ENCODE assay signal across 1 cellular context in the genomic region with DNA sequence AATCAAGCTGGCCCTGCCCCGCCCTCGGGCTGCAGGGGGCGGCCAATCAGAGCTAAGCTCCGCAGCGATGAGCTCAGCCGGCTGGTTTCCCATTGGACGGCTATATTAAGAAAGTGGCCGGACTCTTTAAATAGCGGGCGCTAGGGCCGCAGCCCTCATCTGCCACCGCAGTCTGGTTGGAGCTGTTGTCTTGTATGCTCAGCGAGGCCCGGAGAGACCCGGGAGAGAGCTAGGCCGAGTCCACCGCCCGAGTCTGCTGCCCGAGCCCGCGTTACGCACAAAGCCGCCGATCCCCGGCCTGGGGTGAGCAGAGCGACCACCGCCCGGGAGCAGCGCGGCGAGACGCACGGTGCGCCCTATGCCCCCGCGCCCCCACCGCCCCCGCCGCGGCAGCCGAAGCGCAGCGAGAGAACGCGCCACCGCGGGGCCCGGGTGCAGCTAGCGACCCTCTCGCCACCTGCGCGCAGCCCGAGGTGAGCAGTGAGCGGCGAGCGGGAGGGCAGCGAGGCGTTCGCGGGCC.
TF ChIP-seq lines count a peak whose summit lies in the region.

A gene (plus strand): TSS at position 158 of the 520 bp plus-strand sequence. CDS start 392 bp downstream, outside the sequence.

TF ChIP-seq in HepG2, 621 proteins besides CTCF, POLR2A, EP300 and RAD21 (continued from another document and continues in another):
- TF ChIP-seq, protein P1, sequence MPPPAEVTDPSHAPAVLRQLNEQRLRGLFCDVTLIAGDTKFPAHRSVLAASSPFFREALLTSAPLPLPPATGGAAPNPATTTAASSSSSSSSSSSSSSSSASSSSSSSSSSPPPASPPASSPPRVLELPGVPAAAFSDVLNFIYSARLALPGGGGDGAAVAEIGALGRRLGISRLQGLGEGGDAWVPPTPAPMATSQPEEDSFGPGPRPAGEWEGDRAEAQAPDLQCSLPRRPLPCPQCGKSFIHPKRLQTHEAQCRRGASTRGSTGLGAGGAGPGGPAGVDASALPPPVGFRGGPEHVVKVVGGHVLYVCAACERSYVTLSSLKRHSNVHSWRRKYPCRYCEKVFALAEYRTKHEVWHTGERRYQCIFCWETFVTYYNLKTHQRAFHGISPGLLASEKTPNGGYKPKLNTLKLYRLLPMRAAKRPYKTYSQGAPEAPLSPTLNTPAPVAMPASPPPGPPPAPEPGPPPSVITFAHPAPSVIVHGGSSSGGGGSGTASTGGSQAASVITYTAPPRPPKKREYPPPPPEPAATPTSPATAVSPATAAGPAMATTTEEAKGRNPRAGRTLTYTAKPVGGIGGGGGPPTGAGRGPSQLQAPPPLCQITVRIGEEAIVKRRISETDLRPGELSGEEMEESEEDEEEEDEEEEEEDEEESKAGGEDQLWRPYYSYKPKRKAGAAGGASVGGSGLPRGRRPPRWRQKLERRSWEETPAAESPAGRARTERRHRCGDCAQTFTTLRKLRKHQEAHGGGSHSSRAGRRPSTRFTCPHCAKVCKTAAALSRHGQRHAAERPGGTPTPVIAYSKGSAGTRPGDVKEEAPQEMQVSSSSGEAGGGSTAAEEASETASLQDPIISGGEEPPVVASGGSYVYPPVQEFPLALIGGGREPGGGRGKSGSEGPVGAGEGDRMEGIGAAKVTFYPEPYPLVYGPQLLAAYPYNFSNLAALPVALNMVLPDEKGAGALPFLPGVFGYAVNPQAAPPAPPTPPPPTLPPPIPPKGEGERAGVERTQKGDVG (CRISPR knock-in tag; IDR thresholded peaks at IDR 0.05; ENCODE audit: borderline replicate concordance): no peak; the same call in 1 of the 2 replicates
- TF ChIP-seq TBX2 (CRISPR knock-in tag; IDR thresholded peaks at IDR 0.05; ENCODE audit: borderline replicate concordance): peak; percentile 68
- no peak; the same call in 1 of the 2 replicates for TF ChIP-seq SMC3 (IDR thresholded peaks at IDR 0.05; ENCODE audit: low read length)
- TF ChIP-seq, protein P2, sequence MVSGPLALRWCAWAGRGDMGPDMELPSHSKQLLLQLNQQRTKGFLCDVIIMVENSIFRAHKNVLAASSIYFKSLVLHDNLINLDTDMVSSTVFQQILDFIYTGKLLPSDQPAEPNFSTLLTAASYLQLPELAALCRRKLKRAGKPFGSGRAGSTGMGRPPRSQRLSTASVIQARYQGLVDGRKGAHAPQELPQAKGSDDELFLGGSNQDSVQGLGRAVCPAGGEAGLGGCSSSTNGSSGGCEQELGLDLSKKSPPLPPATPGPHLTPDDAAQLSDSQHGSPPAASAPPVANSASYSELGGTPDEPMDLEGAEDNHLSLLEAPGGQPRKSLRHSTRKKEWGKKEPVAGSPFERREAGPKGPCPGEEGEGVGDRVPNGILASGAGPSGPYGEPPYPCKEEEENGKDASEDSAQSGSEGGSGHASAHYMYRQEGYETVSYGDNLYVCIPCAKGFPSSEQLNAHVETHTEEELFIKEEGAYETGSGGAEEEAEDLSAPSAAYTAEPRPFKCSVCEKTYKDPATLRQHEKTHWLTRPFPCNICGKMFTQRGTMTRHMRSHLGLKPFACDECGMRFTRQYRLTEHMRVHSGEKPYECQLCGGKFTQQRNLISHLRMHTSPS (CRISPR knock-in tag; IDR thresholded peaks at IDR 0.05; ENCODE audit: low read depth): no peak; the same call in 1 of the 2 replicates
- TF ChIP-seq FOXP1 (IDR thresholded peaks at IDR 0.05): no peak
- TF ChIP-seq FOXP1 (CRISPR knock-in tag; IDR thresholded peaks at IDR 0.05): no peak
- TF ChIP-seq ATF7-NPFF (CRISPR knock-in tag; IDR thresholded peaks at IDR 0.05; ENCODE audit: low read depth): peak; percentile 97
- TF ChIP-seq, protein P3, sequence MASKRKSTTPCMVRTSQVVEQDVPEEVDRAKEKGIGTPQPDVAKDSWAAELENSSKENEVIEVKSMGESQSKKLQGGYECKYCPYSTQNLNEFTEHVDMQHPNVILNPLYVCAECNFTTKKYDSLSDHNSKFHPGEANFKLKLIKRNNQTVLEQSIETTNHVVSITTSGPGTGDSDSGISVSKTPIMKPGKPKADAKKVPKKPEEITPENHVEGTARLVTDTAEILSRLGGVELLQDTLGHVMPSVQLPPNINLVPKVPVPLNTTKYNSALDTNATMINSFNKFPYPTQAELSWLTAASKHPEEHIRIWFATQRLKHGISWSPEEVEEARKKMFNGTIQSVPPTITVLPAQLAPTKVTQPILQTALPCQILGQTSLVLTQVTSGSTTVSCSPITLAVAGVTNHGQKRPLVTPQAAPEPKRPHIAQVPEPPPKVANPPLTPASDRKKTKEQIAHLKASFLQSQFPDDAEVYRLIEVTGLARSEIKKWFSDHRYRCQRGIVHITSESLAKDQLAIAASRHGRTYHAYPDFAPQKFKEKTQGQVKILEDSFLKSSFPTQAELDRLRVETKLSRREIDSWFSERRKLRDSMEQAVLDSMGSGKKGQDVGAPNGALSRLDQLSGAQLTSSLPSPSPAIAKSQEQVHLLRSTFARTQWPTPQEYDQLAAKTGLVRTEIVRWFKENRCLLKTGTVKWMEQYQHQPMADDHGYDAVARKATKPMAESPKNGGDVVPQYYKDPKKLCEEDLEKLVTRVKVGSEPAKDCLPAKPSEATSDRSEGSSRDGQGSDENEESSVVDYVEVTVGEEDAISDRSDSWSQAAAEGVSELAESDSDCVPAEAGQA (IDR thresholded peaks at IDR 0.05; ENCODE audit: low read depth): no peak
- TF ChIP-seq, protein P3 (CRISPR knock-in tag; IDR thresholded peaks at IDR 0.05; ENCODE audit: borderline replicate concordance): peak; percentile 93
- peak; percentile 57; the same call in 1 of the 2 replicates for TF ChIP-seq ZNF3 (CRISPR knock-in tag; IDR thresholded peaks at IDR 0.05)
- TF ChIP-seq KLF6 (CRISPR knock-in tag; IDR thresholded peaks at IDR 0.05): peak; percentile 99
- 0 out of 2 replicates have a peak, but pooled peaks have one; percentile 20 for TF ChIP-seq HMG20A (CRISPR knock-in tag; IDR thresholded peaks at IDR 0.05; ENCODE audit: borderline replicate concordance)
- no peak for TF ChIP-seq RFX1 (IDR thresholded peaks at IDR 0.05)
- TF ChIP-seq CHD2 (IDR thresholded peaks at IDR 0.05; ENCODE audit: low read depth, low read length): peak; percentile 71; the same call in 1 of the 2 replicates
- TF ChIP-seq ZNF20 (CRISPR knock-in tag; IDR thresholded peaks at IDR 0.05): no peak; the same call in 1 of the 2 replicates
- TF ChIP-seq POGZ (CRISPR knock-in tag; IDR thresholded peaks at IDR 0.05): peak; percentile 67
- peak; percentile 69 for TF ChIP-seq NCOA2 (CRISPR knock-in tag; IDR thresholded peaks at IDR 0.05)
- TF ChIP-seq, protein P4, sequence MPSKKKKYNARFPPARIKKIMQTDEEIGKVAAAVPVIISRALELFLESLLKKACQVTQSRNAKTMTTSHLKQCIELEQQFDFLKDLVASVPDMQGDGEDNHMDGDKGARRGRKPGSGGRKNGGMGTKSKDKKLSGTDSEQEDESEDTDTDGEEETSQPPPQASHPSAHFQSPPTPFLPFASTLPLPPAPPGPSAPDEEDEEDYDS (CRISPR knock-in tag; IDR thresholded peaks at IDR 0.05): peak; percentile 100
- peak; percentile 95 for TF ChIP-seq GATA4 (IDR thresholded peaks at IDR 0.05; ENCODE audit: borderline replicate concordance, low read depth)
- TF ChIP-seq RBM39 (IDR thresholded peaks at IDR 0.05; ENCODE audit: low read depth, low read length, poor library complexity, severe bottlenecking): peak; percentile 91
- TF ChIP-seq ARNT2 (CRISPR knock-in tag; IDR thresholded peaks at IDR 0.05; ENCODE audit: low read depth): peak; percentile 97
- TF ChIP-seq, protein P5, sequence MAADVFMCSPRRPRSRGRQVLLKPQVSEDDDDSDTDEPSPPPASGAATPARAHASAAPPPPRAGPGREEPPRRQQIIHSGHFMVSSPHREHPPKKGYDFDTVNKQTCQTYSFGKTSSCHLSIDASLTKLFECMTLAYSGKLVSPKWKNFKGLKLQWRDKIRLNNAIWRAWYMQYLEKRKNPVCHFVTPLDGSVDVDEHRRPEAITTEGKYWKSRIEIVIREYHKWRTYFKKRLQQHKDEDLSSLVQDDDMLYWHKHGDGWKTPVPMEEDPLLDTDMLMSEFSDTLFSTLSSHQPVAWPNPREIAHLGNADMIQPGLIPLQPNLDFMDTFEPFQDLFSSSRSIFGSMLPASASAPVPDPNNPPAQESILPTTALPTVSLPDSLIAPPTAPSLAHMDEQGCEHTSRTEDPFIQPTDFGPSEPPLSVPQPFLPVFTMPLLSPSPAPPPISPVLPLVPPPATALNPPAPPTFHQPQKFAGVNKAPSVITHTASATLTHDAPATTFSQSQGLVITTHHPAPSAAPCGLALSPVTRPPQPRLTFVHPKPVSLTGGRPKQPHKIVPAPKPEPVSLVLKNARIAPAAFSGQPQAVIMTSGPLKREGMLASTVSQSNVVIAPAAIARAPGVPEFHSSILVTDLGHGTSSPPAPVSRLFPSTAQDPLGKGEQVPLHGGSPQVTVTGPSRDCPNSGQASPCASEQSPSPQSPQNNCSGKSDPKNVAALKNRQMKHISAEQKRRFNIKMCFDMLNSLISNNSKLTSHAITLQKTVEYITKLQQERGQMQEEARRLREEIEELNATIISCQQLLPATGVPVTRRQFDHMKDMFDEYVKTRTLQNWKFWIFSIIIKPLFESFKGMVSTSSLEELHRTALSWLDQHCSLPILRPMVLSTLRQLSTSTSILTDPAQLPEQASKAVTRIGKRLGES (CRISPR knock-in tag; IDR thresholded peaks at IDR 0.05; ENCODE audit: borderline replicate concordance): no peak; the same call in none of the 2 replicates
- TF ChIP-seq GPN1 (CRISPR knock-in tag; IDR thresholded peaks at IDR 0.05; ENCODE audit: borderline replicate concordance): no peak
- no peak for TF ChIP-seq PCBP2 (optimal IDR thresholded peaks at IDR 0.05; ENCODE audit: low read depth, low read length, poor library complexity, severe bottlenecking)
- TF ChIP-seq RARA (CRISPR knock-in tag; IDR thresholded peaks at IDR 0.05): peak; percentile 50
- TF ChIP-seq POLR2G (IDR thresholded peaks at IDR 0.05; ENCODE audit: low read depth, low read length): peak; percentile 100
- 0 out of 2 replicates have a peak, but pooled peaks have one; percentile 12 for TF ChIP-seq DNMT1 (CRISPR knock-in tag; IDR thresholded peaks at IDR 0.05)
- TF ChIP-seq, protein P6, sequence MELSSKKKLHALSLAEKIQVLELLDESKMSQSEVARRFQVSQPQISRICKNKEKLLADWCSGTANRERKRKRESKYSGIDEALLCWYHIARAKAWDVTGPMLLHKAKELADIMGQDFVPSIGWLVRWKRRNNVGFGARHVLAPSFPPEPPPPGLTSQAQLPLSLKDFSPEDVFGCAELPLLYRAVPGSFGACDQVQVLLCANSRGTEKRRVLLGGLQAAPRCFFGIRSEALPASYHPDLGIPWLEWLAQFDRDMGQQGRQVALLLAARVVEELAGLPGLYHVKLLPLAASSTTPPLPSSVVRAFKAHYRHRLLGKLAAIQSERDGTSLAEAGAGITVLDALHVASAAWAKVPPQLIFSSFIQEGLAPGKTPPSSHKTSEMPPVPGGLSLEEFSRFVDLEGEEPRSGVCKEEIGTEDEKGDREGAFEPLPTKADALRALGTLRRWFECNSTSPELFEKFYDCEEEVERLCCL (CRISPR knock-in tag; IDR thresholded peaks at IDR 0.05; ENCODE audit: borderline replicate concordance): peak; percentile 92; the same call in 1 of the 2 replicates
- TF ChIP-seq, protein P7, sequence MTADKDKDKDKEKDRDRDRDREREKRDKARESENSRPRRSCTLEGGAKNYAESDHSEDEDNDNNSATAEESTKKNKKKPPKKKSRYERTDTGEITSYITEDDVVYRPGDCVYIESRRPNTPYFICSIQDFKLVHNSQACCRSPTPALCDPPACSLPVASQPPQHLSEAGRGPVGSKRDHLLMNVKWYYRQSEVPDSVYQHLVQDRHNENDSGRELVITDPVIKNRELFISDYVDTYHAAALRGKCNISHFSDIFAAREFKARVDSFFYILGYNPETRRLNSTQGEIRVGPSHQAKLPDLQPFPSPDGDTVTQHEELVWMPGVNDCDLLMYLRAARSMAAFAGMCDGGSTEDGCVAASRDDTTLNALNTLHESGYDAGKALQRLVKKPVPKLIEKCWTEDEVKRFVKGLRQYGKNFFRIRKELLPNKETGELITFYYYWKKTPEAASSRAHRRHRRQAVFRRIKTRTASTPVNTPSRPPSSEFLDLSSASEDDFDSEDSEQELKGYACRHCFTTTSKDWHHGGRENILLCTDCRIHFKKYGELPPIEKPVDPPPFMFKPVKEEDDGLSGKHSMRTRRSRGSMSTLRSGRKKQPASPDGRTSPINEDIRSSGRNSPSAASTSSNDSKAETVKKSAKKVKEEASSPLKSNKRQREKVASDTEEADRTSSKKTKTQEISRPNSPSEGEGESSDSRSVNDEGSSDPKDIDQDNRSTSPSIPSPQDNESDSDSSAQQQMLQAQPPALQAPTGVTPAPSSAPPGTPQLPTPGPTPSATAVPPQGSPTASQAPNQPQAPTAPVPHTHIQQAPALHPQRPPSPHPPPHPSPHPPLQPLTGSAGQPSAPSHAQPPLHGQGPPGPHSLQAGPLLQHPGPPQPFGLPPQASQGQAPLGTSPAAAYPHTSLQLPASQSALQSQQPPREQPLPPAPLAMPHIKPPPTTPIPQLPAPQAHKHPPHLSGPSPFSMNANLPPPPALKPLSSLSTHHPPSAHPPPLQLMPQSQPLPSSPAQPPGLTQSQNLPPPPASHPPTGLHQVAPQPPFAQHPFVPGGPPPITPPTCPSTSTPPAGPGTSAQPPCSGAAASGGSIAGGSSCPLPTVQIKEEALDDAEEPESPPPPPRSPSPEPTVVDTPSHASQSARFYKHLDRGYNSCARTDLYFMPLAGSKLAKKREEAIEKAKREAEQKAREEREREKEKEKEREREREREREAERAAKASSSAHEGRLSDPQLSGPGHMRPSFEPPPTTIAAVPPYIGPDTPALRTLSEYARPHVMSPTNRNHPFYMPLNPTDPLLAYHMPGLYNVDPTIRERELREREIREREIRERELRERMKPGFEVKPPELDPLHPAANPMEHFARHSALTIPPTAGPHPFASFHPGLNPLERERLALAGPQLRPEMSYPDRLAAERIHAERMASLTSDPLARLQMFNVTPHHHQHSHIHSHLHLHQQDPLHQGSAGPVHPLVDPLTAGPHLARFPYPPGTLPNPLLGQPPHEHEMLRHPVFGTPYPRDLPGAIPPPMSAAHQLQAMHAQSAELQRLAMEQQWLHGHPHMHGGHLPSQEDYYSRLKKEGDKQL (CRISPR knock-in tag; IDR thresholded peaks at IDR 0.05; ENCODE audit: low read depth): peak; percentile 54
- TF ChIP-seq ZNF546 (CRISPR knock-in tag; conservative IDR thresholded peaks at IDR 0.05): 0 out of 2 replicates have a peak, but pooled peaks have one; percentile 79
- no peak for TF ChIP-seq SRY (CRISPR knock-in tag; IDR thresholded peaks at IDR 0.05)
- TF ChIP-seq RXRA (CRISPR knock-in tag; IDR thresholded peaks at IDR 0.05): peak; percentile 75
- TF ChIP-seq ZNF552 (CRISPR knock-in tag; IDR thresholded peaks at IDR 0.05; ENCODE audit: borderline replicate concordance): peak; percentile 90; the same call in 1 of the 2 replicates
- peak; percentile 97 for TF ChIP-seq CBX1 (IDR thresholded peaks at IDR 0.05; ENCODE audit: low read depth)
- TF ChIP-seq ZFP37 (CRISPR knock-in tag; IDR thresholded peaks at IDR 0.05; ENCODE audit: borderline replicate concordance): 0 out of 2 replicates have a peak, but pooled peaks have one; percentile 80
